19 cellular contexts compared by ENCODE assay signal in genomic region chr18:2325308-2325849, GRCh38.
DNase-seq lines count a peak whose midpoint lies in the region; FAIRE-seq and TF ChIP-seq lines count a peak whose summit lies in the region.
"Had no signal": no experiment of that assay in that cellular context is flagged by ENCODE, and none has a peak within 500 bp of the region (broad histone marks: within the 10 kb centered on the region; RNA-seq: fewer than 3 reads in every experiment).

No MANE protein-coding gene starts in this region.

- TF ChIP-seq CTCF in HFFc6 (IDR thresholded peaks at IDR 0.05) (no peak), astrocyte (IDR thresholded peaks at IDR 0.05; ENCODE audit: insufficient read depth, low read depth, low read length) (no peak)

- POLR2A ChIA-PET in CD8-positive, alpha-beta memory T cell (lab: Charles Lee), result no interaction called here

- H3K27me3 ChIP-seq in CD8-positive, alpha-beta memory T cell (ENCODE audit: insufficient read depth, low read length, poor library complexity, severe bottlenecking), result no peaks in the 10 kb centered on the region
- H3K27me3 ChIP-seq in astrocyte (ENCODE audit: insufficient read depth, low read length), result no peaks in the 10 kb centered on the region
- H3K27me3 ChIP-seq: colonic mucosa had no signal

- H2AFZ ChIP-seq in astrocyte (ENCODE audit: low read depth, low read length), result no peak overlapping the region
- H2AFZ ChIP-seq: GM23248 had no signal

- CTCF ChIA-PET in CD8-positive, alpha-beta memory T cell (lab: Charles Lee), result no interaction called here

- no peak overlapping the region for H3K4me3 Mint-ChIP-seq in CD8-positive, alpha-beta memory T cell
- H3K4me3 Mint-ChIP-seq in HFFc6 (peak overlapping the region; percentile 33; the same call in 1 of the 2 replicates), astrocyte (ENCODE audit: unreplicated experiment) (no peak overlapping the region)
- H3K4me3 Mint-ChIP-seq: nephron had no signal

- H3K4me2 ChIP-seq in astrocyte (ENCODE audit: low read length), result peak overlapping the region; percentile 13

- H3K4me1 ChIP-seq in CD8-positive, alpha-beta memory T cell (ENCODE audit: insufficient read depth, low read length), result no peaks in the 10 kb centered on the region
- no peaks in the 10 kb centered on the region for H3K4me1 ChIP-seq in astrocyte (ENCODE audit: insufficient read depth, low read length)
- H3K4me1 ChIP-seq: colonic mucosa, tibial artery had no signal

- no peak overlapping the region for H3K4me3 ChIP-seq in CD8-positive, alpha-beta memory T cell (ENCODE audit: low read length)
- no peak overlapping the region for H3K4me3 ChIP-seq in astrocyte (ENCODE audit: insufficient read depth, low read depth, low read length)
- H3K4me3 ChIP-seq: colonic mucosa, GM23248, tibial artery had no signal

- peaks cover 10 to 41% of the 10 kb centered on the region in 2 donors for H3K27me3 Mint-ChIP-seq in CD8-positive, alpha-beta memory T cell
- H3K27me3 Mint-ChIP-seq in HFFc6 (ENCODE audit: insufficient read depth) (peaks cover 5% of the 10 kb centered on the region), astrocyte (ENCODE audit: low read depth, unreplicated experiment) (no peaks in the 10 kb centered on the region)

- no peaks in the 10 kb centered on the region for H3K4me1 Mint-ChIP-seq in CD8-positive, alpha-beta memory T cell
- H3K4me1 Mint-ChIP-seq in HFFc6 (ENCODE audit: low read depth), result peaks cover 34% of the 10 kb centered on the region
- H3K4me1 Mint-ChIP-seq in astrocyte (ENCODE audit: low read depth, unreplicated experiment), result peaks cover 25% of the 10 kb centered on the region
- H3K4me1 Mint-ChIP-seq: nephron had no signal

- H3K9me3 Mint-ChIP-seq in CD8-positive, alpha-beta memory T cell, result peaks cover 0 to 2% (median 0%) of the 10 kb centered on the region in 5 donors
- H3K9me3 Mint-ChIP-seq in HFFc6 (no peaks in the 10 kb centered on the region), astrocyte (ENCODE audit: unreplicated experiment) (peaks cover 4% of the 10 kb centered on the region)

- H3K27ac ChIP-seq in CD8-positive, alpha-beta memory T cell (ENCODE audit: low read depth, low read length), result peak overlapping the region; percentile 29
- no peak overlapping the region for H3K27ac ChIP-seq in astrocyte (ENCODE audit: low read depth, low read length)
- H3K27ac ChIP-seq: colonic mucosa, GM23248, tibial artery had no signal

- no peak for DNase-seq in CD8-positive, alpha-beta memory T cell
- DNase-seq in HFFc6 (peak; percentile 10), astrocyte (ENCODE audit: low read depth) (peak; percentile 77), iris pigment epithelial cell (ENCODE audit: low read depth) (peak; percentile 86), NCI-H2171 (lab: John Stamatoyannopoulos, UW) (no peak), GOT3 (lab: John Stamatoyannopoulos, UW) (no peak), frontal cortex (ENCODE audit: low spot score in 2 of 2) (no peak), Kasumi-1 (lab: John Stamatoyannopoulos, UW) (no peak)
- DNase-seq: activated CD4-positive, alpha-beta T cell treated with anti-CD3 and anti-CD28 coated beads, Interleukin-2, amount 50 U/mL, for 4 hours; activated T-cell treated with anti-CD3 and anti-CD28 coated beads, Interleukin-2, amount 50 U/mL, for 48 hours; colonic mucosa; COR-L47; GM23248; NCI-H2081 treated with DMSO at 0.1 percent for 48 hours; SHP77 treated with DMSO at 0.1 percent for 48 hours; stimulated activated CD4-positive, alpha-beta T cell treated with anti-CD3 and anti-CD28 coated beads, Interleukin-2, amount 100 ng/mL, for 24 hours; tibial artery had no signal

- H3K9me3 ChIP-seq in CD8-positive, alpha-beta memory T cell (ENCODE audit: low read length), result no peaks in the 10 kb centered on the region
- no peaks in the 10 kb centered on the region for H3K9me3 ChIP-seq in astrocyte (ENCODE audit: insufficient read depth, low read depth, low read length)
- H3K9me3 ChIP-seq: colonic mucosa, tibial artery had no signal

- no peaks in the 10 kb centered on the region for H3K79me2 ChIP-seq in astrocyte (ENCODE audit: insufficient read depth, low read length)

- H3K36me3 Mint-ChIP-seq in CD8-positive, alpha-beta memory T cell, result no peaks in the 10 kb centered on the region
- H3K36me3 Mint-ChIP-seq in HFFc6 (ENCODE audit: low read depth) (0 out of 2 replicates have a peak, but pooled peaks cover 4% of the 10 kb centered on the region), astrocyte (ENCODE audit: low read depth, unreplicated experiment) (no peaks in the 10 kb centered on the region)

- no peaks in the 10 kb centered on the region for H4K20me1 ChIP-seq in astrocyte (ENCODE audit: insufficient read depth, low read length)

- FAIRE-seq in astrocyte (lab: Jason Lieb, UNC) (no peak), frontal cortex (lab: Jason Lieb, UNC) (no peak)
- FAIRE-seq: HTR-8/SVneo had no signal

- H3K9ac ChIP-seq in astrocyte (ENCODE audit: low read length), result no peak overlapping the region
- H3K9ac ChIP-seq: GM23248 had no signal

- no peak overlapping the region for H3K27ac Mint-ChIP-seq in CD8-positive, alpha-beta memory T cell
- H3K27ac Mint-ChIP-seq in HFFc6 (no peak overlapping the region; the same call in 1 of the 2 replicates), astrocyte (ENCODE audit: unreplicated experiment) (no peak overlapping the region)
- H3K27ac Mint-ChIP-seq: nephron had no signal

- H3K36me3 ChIP-seq in CD8-positive, alpha-beta memory T cell (ENCODE audit: insufficient read depth, low read length), result no peaks in the 10 kb centered on the region
- no peaks in the 10 kb centered on the region for H3K36me3 ChIP-seq in astrocyte (ENCODE audit: insufficient read depth, low read length)
- H3K36me3 ChIP-seq: colonic mucosa, tibial artery had no signal

Comparison
In these comparisons a context has a peak if more than half of its experiments do, and no peak if none do; other contexts are left out.
1. DNase-seq: peak in HFFc6 (single experiment), astrocyte (single experiment) and iris pigment epithelial cell (single experiment); none in CD8-positive, alpha-beta memory T cell (0 of 5), NCI-H2171 (single experiment), GOT3 (single experiment), frontal cortex (0 of 2) and Kasumi-1 (0 of 2).